In the genomic region with DNA sequence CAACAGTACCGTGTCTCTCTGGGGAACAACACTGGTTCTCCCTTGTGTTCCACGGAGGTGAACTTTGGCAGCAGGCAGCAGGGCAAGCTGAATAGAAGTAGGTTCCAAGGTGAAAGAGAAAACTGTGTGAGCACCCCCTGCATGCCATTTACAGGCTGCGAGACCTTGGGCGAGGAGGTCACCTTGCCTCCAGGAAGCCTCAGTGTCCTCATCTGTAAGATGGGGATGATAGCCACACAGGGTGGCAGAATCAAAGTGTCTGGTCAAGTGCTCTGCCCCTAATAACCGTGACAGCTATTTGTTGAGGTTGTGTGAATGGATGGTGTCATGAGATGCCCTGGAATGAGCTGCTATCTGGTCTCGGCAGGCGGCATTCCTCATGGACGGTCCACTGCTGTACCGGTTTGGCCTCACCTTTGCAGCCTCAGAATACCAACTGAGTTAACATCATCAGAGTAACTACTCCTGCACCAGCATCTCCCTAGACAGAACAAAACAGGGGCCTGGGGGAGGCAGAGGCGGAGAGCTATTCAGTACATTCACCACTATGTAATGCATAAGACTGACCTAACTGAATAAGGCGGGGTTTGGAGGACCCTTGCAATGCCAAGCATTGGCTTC, we compare ENCODE assay signal across 2 cellular contexts.
TF ChIP-seq lines count a peak whose summit lies in the region.

No MANE protein-coding gene starts in this region.

TF ChIP-seq in GM23338, 12 proteins besides CTCF, POLR2A, EP300 and RAD21:
- no peak for TF ChIP-seq ZNF114 (CRISPR knock-in tag; IDR thresholded peaks at IDR 0.05)

TF ChIP-seq in K562, 482 proteins besides CTCF, POLR2A, EP300 and RAD21:
- TF ChIP-seq, protein P1, sequence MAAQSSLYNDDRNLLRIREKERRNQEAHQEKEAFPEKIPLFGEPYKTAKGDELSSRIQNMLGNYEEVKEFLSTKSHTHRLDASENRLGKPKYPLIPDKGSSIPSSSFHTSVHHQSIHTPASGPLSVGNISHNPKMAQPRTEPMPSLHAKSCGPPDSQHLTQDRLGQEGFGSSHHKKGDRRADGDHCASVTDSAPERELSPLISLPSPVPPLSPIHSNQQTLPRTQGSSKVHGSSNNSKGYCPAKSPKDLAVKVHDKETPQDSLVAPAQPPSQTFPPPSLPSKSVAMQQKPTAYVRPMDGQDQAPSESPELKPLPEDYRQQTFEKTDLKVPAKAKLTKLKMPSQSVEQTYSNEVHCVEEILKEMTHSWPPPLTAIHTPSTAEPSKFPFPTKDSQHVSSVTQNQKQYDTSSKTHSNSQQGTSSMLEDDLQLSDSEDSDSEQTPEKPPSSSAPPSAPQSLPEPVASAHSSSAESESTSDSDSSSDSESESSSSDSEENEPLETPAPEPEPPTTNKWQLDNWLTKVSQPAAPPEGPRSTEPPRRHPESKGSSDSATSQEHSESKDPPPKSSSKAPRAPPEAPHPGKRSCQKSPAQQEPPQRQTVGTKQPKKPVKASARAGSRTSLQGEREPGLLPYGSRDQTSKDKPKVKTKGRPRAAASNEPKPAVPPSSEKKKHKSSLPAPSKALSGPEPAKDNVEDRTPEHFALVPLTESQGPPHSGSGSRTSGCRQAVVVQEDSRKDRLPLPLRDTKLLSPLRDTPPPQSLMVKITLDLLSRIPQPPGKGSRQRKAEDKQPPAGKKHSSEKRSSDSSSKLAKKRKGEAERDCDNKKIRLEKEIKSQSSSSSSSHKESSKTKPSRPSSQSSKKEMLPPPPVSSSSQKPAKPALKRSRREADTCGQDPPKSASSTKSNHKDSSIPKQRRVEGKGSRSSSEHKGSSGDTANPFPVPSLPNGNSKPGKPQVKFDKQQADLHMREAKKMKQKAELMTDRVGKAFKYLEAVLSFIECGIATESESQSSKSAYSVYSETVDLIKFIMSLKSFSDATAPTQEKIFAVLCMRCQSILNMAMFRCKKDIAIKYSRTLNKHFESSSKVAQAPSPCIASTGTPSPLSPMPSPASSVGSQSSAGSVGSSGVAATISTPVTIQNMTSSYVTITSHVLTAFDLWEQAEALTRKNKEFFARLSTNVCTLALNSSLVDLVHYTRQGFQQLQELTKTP (IDR thresholded peaks at IDR 0.05; ENCODE audit: low read depth in 1 of 2, partially characterized antibody in 2 of 2): no peak
- TF ChIP-seq RBM25 (IDR thresholded peaks at IDR 0.05; ENCODE audit: low read depth, low read length, severe bottlenecking) (peak; percentile 46), ESRRA (IDR thresholded peaks at IDR 0.05; ENCODE audit: borderline replicate concordance, low read depth) (peak; percentile 72; the same call in 1 of the 2 replicates)
